8 cellular contexts compared by ENCODE assay signal in the genomic region with DNA sequence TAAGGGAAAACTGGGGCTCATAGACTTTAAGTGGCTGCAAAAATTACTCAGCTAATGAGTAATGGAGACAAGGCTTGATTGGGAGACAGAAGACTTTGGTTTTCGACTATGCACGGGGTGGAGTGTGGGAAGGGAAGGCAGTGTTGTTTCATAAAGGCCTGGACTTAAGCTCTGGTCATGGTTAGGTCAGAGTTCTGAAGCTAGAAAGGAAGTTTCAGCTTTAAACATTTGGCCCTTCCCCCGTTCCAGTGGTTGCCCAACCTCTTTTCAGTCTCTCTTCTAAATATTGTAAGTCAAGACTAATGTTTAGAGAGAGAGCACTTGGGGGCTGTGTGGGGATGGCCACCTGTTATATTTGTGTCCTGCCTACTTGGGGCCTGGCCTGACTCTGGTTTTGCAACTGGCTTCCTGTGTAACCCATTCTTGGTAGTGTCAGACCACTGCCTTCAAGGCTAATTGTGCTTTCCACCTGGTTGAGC. TPM values are rescaled to one million over a fixed set of nuclear protein-coding genes. Genes with fewer than 3 reads are reported as not detected.
A peak's percentile ranks its signal among the peaks of the same experiment; 100 is the strongest.
DNase-seq lines count a peak whose midpoint lies in the region; ATAC-seq, FAIRE-seq and TF ChIP-seq lines count a peak whose summit lies in the region.

No MANE protein-coding gene starts in this region.

- H3F3A ChIP-seq in OCI-LY1 (ENCODE audit: insufficient read depth, low read length), result no peaks in the 10 kb centered on the region

- peaks cover 53% of the 10 kb centered on the region for H3K79me2 ChIP-seq in OCI-LY1 (ENCODE audit: insufficient read depth, low read length)

- no peaks in the 10 kb centered on the region for H4K20me1 ChIP-seq in OCI-LY1 (ENCODE audit: insufficient read depth, low read length)

- DNase-seq in activated CD4-positive, CD25-positive, alpha-beta regulatory T cell treated with anti-CD3 and anti-CD28 coated beads, Interleukin-2, amount 50 U/mL, for 72 hours, result no peak
- DNase-seq in kidney (no peak), GM03348 (ENCODE audit: low spot score) (no peak), HuH-7 (ENCODE audit: low spot score) (no peak), NCI-H1694 (lab: John Stamatoyannopoulos, UW) (no peak)

- peak overlapping the region; percentile 36; the same call in 1 of the 2 replicates for H3K4me2 ChIP-seq in OCI-LY1 (ENCODE audit: low read length)

- H3K27ac ChIP-seq in OCI-LY1 (ENCODE audit: low read depth, low read length, poor library complexity, severe bottlenecking) (peak overlapping the region; percentile 76), kidney (ENCODE audit: low read depth in 2 of 2, low read length in 2 of 2) (peak overlapping the region; percentile 68 to 80)

- H3K4me1 ChIP-seq in OCI-LY1 (ENCODE audit: insufficient read depth, low read length, severe bottlenecking), result peaks cover 68% of the 10 kb centered on the region
- peaks cover 40 to 58% of the 10 kb centered on the region in 2 donors for H3K4me1 ChIP-seq in kidney (ENCODE audit: control insufficient read depth in 1 of 2, insufficient read depth in 1 of 2, low read depth in 1 of 2, low read length in 2 of 2)

- intact Hi-C loops in kidney (cut with DNase I), result no loop called here

- peak; percentile 53 to 75 for ATAC-seq in activated CD4-positive, CD25-positive, alpha-beta regulatory T cell treated with anti-CD3 and anti-CD28 coated beads, Interleukin-2, amount 50 U/mL, for 24 hours
- ATAC-seq in HG02759 (IDR thresholded peaks at IDR 0.05; ENCODE audit: unreplicated experiment), result peak; percentile 90

- TF ChIP-seq CTCF in OCI-LY1 (IDR thresholded peaks at IDR 0.05; ENCODE audit: low read length) (no peak), kidney (IDR thresholded peaks at IDR 0.05; ENCODE audit: borderline replicate concordance, extremely low read depth, insufficient read depth) (no peak)

- no peaks in the 10 kb centered on the region for H3K9me2 ChIP-seq in OCI-LY1 (ENCODE audit: low read depth, low read length)

- no peaks in the 10 kb centered on the region for H3K27me3 ChIP-seq in OCI-LY1 (ENCODE audit: insufficient read depth, low read length)

- H3K9me3 ChIP-seq in OCI-LY1 (ENCODE audit: low read length) (no peaks in the 10 kb centered on the region), kidney (ENCODE audit: control insufficient read depth in 1 of 2, low read length in 2 of 2) (no peaks in the 10 kb centered on the region)

- H3K36me3 ChIP-seq in OCI-LY1 (ENCODE audit: insufficient read depth, low read length), result no peaks in the 10 kb centered on the region
- H3K36me3 ChIP-seq in kidney (ENCODE audit: control insufficient read depth in 1 of 2, insufficient read depth in 2 of 2, low read length in 2 of 2), result no peaks in the 10 kb centered on the region

- H3K4me3 ChIP-seq in OCI-LY1 (ENCODE audit: low read depth, low read length, poor library complexity, severe bottlenecking), result peak overlapping the region; percentile 15
- H3K4me3 ChIP-seq in kidney (ENCODE audit: low read length in 2 of 2), result no peak overlapping the region

- FAIRE-seq in kidney (lab: Jason Lieb, UNC), result no peak

- H3K9ac ChIP-seq in OCI-LY1 (ENCODE audit: low read length) (no peak overlapping the region), kidney (ENCODE audit: low read length in 2 of 2) (no peak overlapping the region)

- H2AFZ ChIP-seq in OCI-LY1 (ENCODE audit: low read length), result no peak overlapping the region

RNA-seq across cellular contexts. Expression of a gene that starts 21.0 kb away (rescaled TPM):
- 391 TPM for total RNA-seq in kidney
- 124 TPM for polyA plus RNA-seq in kidney (ENCODE audit: insufficient read depth, low read depth, low replicate concordance)
